In the genomic region with DNA sequence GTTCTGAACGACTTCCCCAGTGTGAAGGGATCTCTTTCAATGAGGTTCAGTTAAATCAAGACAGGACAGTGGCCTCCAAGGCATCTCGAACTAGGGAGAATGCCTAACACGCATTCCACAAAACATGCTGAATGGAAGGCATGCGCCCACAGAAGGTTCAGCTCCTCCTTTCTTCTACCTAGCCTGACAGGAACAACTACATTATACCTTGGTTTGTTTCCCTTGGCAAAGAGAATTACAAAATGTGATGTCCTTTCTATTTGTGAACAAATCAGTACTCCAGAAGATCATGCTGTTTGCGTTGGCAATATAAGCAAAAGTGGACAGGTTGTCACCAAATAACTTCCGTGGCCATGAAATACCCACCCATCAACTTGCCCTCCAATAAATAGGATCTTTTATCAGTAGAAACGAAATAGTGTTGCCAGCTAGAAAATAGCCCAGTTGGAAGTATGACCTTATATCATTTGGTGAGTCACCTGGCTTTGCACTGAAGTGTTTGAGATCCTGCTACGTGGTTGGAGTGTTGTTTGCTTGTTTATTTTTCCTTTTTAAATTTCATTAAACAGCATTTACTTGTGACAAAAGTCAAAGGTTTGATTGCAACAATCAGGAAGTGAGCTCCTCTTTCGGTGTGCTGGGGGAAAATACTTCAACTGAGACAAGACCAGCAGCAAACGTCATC, we compare ENCODE assay signal across 1 cellular context.
TF ChIP-seq lines count a peak whose summit lies in the region.

No MANE protein-coding gene starts in this region.

TF ChIP-seq in GM23338, 12 proteins besides CTCF, POLR2A, EP300 and RAD21 (continued from another document):
- TF ChIP-seq, protein P1, sequence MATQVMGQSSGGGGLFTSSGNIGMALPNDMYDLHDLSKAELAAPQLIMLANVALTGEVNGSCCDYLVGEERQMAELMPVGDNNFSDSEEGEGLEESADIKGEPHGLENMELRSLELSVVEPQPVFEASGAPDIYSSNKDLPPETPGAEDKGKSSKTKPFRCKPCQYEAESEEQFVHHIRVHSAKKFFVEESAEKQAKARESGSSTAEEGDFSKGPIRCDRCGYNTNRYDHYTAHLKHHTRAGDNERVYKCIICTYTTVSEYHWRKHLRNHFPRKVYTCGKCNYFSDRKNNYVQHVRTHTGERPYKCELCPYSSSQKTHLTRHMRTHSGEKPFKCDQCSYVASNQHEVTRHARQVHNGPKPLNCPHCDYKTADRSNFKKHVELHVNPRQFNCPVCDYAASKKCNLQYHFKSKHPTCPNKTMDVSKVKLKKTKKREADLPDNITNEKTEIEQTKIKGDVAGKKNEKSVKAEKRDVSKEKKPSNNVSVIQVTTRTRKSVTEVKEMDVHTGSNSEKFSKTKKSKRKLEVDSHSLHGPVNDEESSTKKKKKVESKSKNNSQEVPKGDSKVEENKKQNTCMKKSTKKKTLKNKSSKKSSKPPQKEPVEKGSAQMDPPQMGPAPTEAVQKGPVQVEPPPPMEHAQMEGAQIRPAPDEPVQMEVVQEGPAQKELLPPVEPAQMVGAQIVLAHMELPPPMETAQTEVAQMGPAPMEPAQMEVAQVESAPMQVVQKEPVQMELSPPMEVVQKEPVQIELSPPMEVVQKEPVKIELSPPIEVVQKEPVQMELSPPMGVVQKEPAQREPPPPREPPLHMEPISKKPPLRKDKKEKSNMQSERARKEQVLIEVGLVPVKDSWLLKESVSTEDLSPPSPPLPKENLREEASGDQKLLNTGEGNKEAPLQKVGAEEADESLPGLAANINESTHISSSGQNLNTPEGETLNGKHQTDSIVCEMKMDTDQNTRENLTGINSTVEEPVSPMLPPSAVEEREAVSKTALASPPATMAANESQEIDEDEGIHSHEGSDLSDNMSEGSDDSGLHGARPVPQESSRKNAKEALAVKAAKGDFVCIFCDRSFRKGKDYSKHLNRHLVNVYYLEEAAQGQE (IDR thresholded peaks at IDR 0.05; ENCODE audit: unreplicated experiment) = no peak
- TF ChIP-seq EZH2 (IDR thresholded peaks at IDR 0.05; ENCODE audit: low read depth, unreplicated experiment) (no peak), EZH2phosphoT487 (IDR thresholded peaks at IDR 0.05; ENCODE audit: unreplicated experiment) (no peak), JUNB (IDR thresholded peaks at IDR 0.05; ENCODE audit: unreplicated experiment) (no peak), CREB1 (CRISPR knock-in tag; IDR thresholded peaks at IDR 0.05; ENCODE audit: low read depth) (no peak), POLR2AphosphoS5 (IDR thresholded peaks at IDR 0.05; ENCODE audit: low read depth) (no peak), STAT1 (IDR thresholded peaks at IDR 0.05; ENCODE audit: unreplicated experiment) (no peak)
